Comparison of ENCODE assay signal across 18 cellular contexts in genomic region chr7:77982926-77983550, GRCh38.
DNase-seq lines count a peak whose midpoint lies in the region; ATAC-seq, FAIRE-seq and TF ChIP-seq lines count a peak whose summit lies in the region.
"Had no signal": no experiment of that assay in that cellular context is flagged by ENCODE, and none has a peak within 500 bp of the region (broad histone marks: within the 10 kb centered on the region; RNA-seq: fewer than 3 reads in every experiment).

No MANE protein-coding gene starts in this region.

- no peak for FAIRE-seq in K562 (lab: Jason Lieb, UNC)
- FAIRE-seq: GM12891, islet of Langerhans had no signal

- CTCF ChIA-PET in MCF 10A (lab: Yijun Ruan, JAX) (interaction anchor here (1.2 kb wide), 1 partner anchor 10 kb away, joined by 5 read pairs; no protein-coding TSS in a partner anchor), K562 (lab: Yijun Ruan, JAX; ENCODE audit: low intra/inter-chr PET ratio) (no interaction called here)

- POLR2A ChIA-PET in MCF 10A (lab: Yijun Ruan, JAX), result no interaction called here
- POLR2A ChIA-PET in K562 (lab: Yijun Ruan, JAX), result interaction anchor here (0.6 kb wide), 1 partner anchor 382 kb away, joined by 3 read pairs; no protein-coding TSS in a partner anchor

- no peak overlapping the region for H3K27ac Mint-ChIP-seq in MCF 10A (ENCODE audit: low read depth, unreplicated experiment)

- no peak for TF ChIP-seq EP300 in K562 (IDR thresholded peaks at IDR 0.05; ENCODE audit: low read length)

- intact Hi-C loops in MCF 10A (cut with micrococcal nuclease) (no loop called here), breast epithelium (cut with DNase I; ENCODE audit: low total_unique reads) (no loop called here), K562 (cut with micrococcal nuclease) (no loop called here), left ventricle myocardium superior (cut with micrococcal nuclease) (no loop called here)

- peak; percentile 16 for DNase-seq in MCF 10A (ENCODE audit: unreplicated experiment)
- DNase-seq in breast epithelium (ENCODE audit: low spot score in 2 of 2), result no peak
- peak in 1 of 4 experiments; percentile 20 for DNase-seq in K562 (ENCODE audit: extremely low read depth in 1 of 4, low spot score in 3 of 4)
- DNase-seq in stimulated activated CD8-positive, alpha-beta memory T cell treated with anti-CD3 and anti-CD28 coated beads, Interleukin-15, amount 100 ng/mL, for 48 hours (ENCODE audit: low read depth in 2 of 2), result peak; percentile 9 to 12
- no peak for DNase-seq in left ventricle myocardium superior
- no peak for DNase-seq in effector memory CD4-positive, alpha-beta T cell
- DNase-seq in NCI-H1436 (lab: John Stamatoyannopoulos, UW), result no peak
- DNase-seq: activated CD8-positive, alpha-beta memory T cell treated with anti-CD3 and anti-CD28 coated beads, Interleukin-2, amount 50 U/mL, for 48 hours; BE2C; H7; NCI-H1694; NCI-H748 treated with DMSO at 0.1 percent for 48 hours; SHP77; substantia nigra had no signal

- no peaks in the 10 kb centered on the region for H3K79me2 ChIP-seq in K562 (ENCODE audit: control insufficient read depth, insufficient read depth, low read length)

- H2AFZ ChIP-seq in K562 (ENCODE audit: low read depth, low read length), result no peak overlapping the region

- no peak overlapping the region for H3K9ac ChIP-seq in K562 (ENCODE audit: insufficient read depth in 1 of 2, low read depth in 2 of 2, low read length in 2 of 2)

- no peaks in the 10 kb centered on the region for H3K36me3 ChIP-seq in breast epithelium
- H3K36me3 ChIP-seq in K562 (ENCODE audit: control insufficient read depth, insufficient read depth, low read length), result no peaks in the 10 kb centered on the region
- H3K36me3 ChIP-seq in effector memory CD4-positive, alpha-beta T cell (ENCODE audit: control insufficient read depth, insufficient read depth, low read length), result no peaks in the 10 kb centered on the region
- H3K36me3 ChIP-seq: BE2C, prostate gland had no signal

- WGBS in K562 (ENCODE audit: insufficient coverage, low coverage, missing lambda C conversion rate), result 10% methylated on average over 5 of the region's 5 CpGs

- H3K4me1 ChIP-seq in breast epithelium (no peaks in the 10 kb centered on the region), K562 (replicated peaks in 1 of 2; ENCODE audit: control insufficient read depth in 2 of 2, insufficient read depth in 2 of 2, low read length in 2 of 2) (peaks cover 0 to 14% of the 10 kb centered on the region in 2 experiments; a peak in 3 of 5 replicates)
- H3K4me1 ChIP-seq in effector memory CD4-positive, alpha-beta T cell (ENCODE audit: control insufficient read depth, insufficient read depth, low read length, poor library complexity, severe bottlenecking), result peaks cover 3% of the 10 kb centered on the region
- H3K4me1 ChIP-seq: prostate gland had no signal

- no peaks in the 10 kb centered on the region for H4K20me1 ChIP-seq in K562 (replicated peaks; ENCODE audit: control insufficient read depth, insufficient read depth, low read length)

- no peaks in the 10 kb centered on the region for H3K9me1 ChIP-seq in K562 (ENCODE audit: control insufficient read depth, insufficient read depth, low read length)

- in situ Hi-C loops in K562 (cut with MboI), result no loop called here

- no peak overlapping the region for H3K4me3 ChIP-seq in breast epithelium
- H3K4me3 ChIP-seq in K562, result no peak overlapping the region
- H3K4me3 ChIP-seq in effector memory CD4-positive, alpha-beta T cell (ENCODE audit: insufficient read depth, low read depth, low read length, poor library complexity, severe bottlenecking), result no peak overlapping the region
- H3K4me3 ChIP-seq: prostate gland had no signal

- TF ChIP-seq CTCF in MCF 10A (IDR thresholded peaks at IDR 0.05; ENCODE audit: unreplicated experiment) (no peak), breast epithelium (IDR thresholded peaks at IDR 0.05) (no peak), K562 (IDR thresholded peaks at IDR 0.05 in 2 of 3, conservative IDR thresholded peaks at IDR 0.05 in 1 of 3; ENCODE audit: insufficient read depth in 2 of 3, low read depth in 1 of 3, low read length in 3 of 3) (no peak)

- H3K27me3 ChIP-seq in breast epithelium, result no peaks in the 10 kb centered on the region
- H3K27me3 ChIP-seq in K562 (ENCODE audit: control insufficient read depth in 2 of 2, insufficient read depth in 2 of 2, low read length in 2 of 2), result no peaks in the 10 kb centered on the region
- H3K27me3 ChIP-seq in effector memory CD4-positive, alpha-beta T cell (replicated peaks; ENCODE audit: control insufficient read depth, insufficient read depth, low read length, poor library complexity, severe bottlenecking), result no peaks in the 10 kb centered on the region
- H3K27me3 ChIP-seq: BE2C had no signal

- no peak overlapping the region for H3K4me3 Mint-ChIP-seq in MCF 10A (ENCODE audit: unreplicated experiment)

- BruUV-seq in MCF 10A (replicated peaks; lab: Mats Ljungman, UMichigan) (no TSS peak), K562 (replicated peaks; lab: Mats Ljungman, UMichigan) (no TSS peak)

- H3K9me3 ChIP-seq in breast epithelium (no peaks in the 10 kb centered on the region), K562 (replicated peaks; ENCODE audit: control insufficient read depth, insufficient read depth, low read depth, low read length) (0 out of 2 replicates have a peak, but pooled peaks cover 3% of the 10 kb centered on the region)
- H3K9me3 ChIP-seq in effector memory CD4-positive, alpha-beta T cell (ENCODE audit: control insufficient read depth, low read length), result no peaks in the 10 kb centered on the region
- H3K9me3 ChIP-seq: BE2C, prostate gland had no signal

- H3K27ac ChIP-seq in breast epithelium (no peak overlapping the region), K562 (ENCODE audit: extremely low read depth, low read depth, low read length) (no peak overlapping the region)
- H3K27ac ChIP-seq in effector memory CD4-positive, alpha-beta T cell (ENCODE audit: insufficient read depth, low read length, poor library complexity, severe bottlenecking), result no peak overlapping the region
- H3K27ac ChIP-seq: prostate gland had no signal

- no peaks in the 10 kb centered on the region for H3K36me3 Mint-ChIP-seq in MCF 10A (ENCODE audit: insufficient read depth, unreplicated experiment)

- TF ChIP-seq POLR2A in breast epithelium (IDR thresholded peaks at IDR 0.05) (no peak), K562 (conservative IDR thresholded peaks at IDR 0.05) (no peak)

- no peak overlapping the region for H3K4me2 ChIP-seq in K562 (ENCODE audit: insufficient read depth, low read length)

- H3K9me3 Mint-ChIP-seq in MCF 10A (ENCODE audit: unreplicated experiment), result no peaks in the 10 kb centered on the region

- no peaks in the 10 kb centered on the region for H3K4me1 Mint-ChIP-seq in MCF 10A (ENCODE audit: insufficient read depth, unreplicated experiment)

- H3K27me3 Mint-ChIP-seq in MCF 10A (ENCODE audit: insufficient read depth, unreplicated experiment), result no peaks in the 10 kb centered on the region

- ATAC-seq in HG03442 (IDR thresholded peaks at IDR 0.05; ENCODE audit: unreplicated experiment), result peak; percentile 71
- no peak for ATAC-seq in K562
- no peak for ATAC-seq in left ventricle myocardium superior

- TF ChIP-seq RAD21 in K562 (CRISPR knock-in tag; conservative IDR thresholded peaks at IDR 0.05 in 1 of 2, IDR thresholded peaks at IDR 0.05 in 1 of 2), result no peak

TF ChIP-seq in K562, 482 proteins besides CTCF, POLR2A, EP300 and RAD21 (continues in another document):
- TF ChIP-seq ZFPM2 (CRISPR knock-in tag; IDR thresholded peaks at IDR 0.05) (no peak), TAF7 (tag; IDR thresholded peaks at IDR 0.05) (0 out of 2 replicates have a peak, but pooled peaks have one; percentile 24), MCM2 (IDR thresholded peaks at IDR 0.05; ENCODE audit: low read depth) (no peak), MEF2D (tag; conservative IDR thresholded peaks at IDR 0.05; ENCODE audit: low read depth) (no peak), CREM (IDR thresholded peaks at IDR 0.05; ENCODE audit: low read depth) (0 out of 2 replicates have a peak, but pooled peaks have one; percentile 24), CHD2 (IDR thresholded peaks at IDR 0.05; ENCODE audit: low read depth, low read length) (no peak), ZNF695 (CRISPR knock-in tag; IDR thresholded peaks at IDR 0.05) (no peak), ETV5 (CRISPR knock-in tag; IDR thresholded peaks at IDR 0.05; ENCODE audit: low read depth) (no peak), ATF6 (CRISPR knock-in tag; IDR thresholded peaks at IDR 0.05) (no peak), ZNF395 (CRISPR knock-in tag; IDR thresholded peaks at IDR 0.05) (no peak), MAFG (tag; conservative IDR thresholded peaks at IDR 0.05) (peak; percentile 81), XRCC4 (IDR thresholded peaks at IDR 0.05; ENCODE audit: extremely low read depth, insufficient read depth, insufficient read length) (no peak), ZEB2 (IDR thresholded peaks at IDR 0.05) (0 out of 2 replicates have a peak, but pooled peaks have one; percentile 61), SMARCA4 (IDR thresholded peaks at IDR 0.05) (peak; percentile 50; the same call in 1 of the 2 replicates), BHLHE40 (IDR thresholded peaks at IDR 0.05; ENCODE audit: low read length) (peak; percentile 37; the same call in 1 of the 2 replicates)

Comparison
In these comparisons a context has a peak if more than half of its experiments do, and no peak if none do; other contexts are left out.
1. DNase-seq: peak in MCF 10A (single experiment) and stimulated activated CD8-positive, alpha-beta memory T cell treated with anti-CD3 and anti-CD28 coated beads, Interleukin-15, amount 100 ng/mL, for 48 hours (2 of 2); none in breast epithelium (0 of 2), left ventricle myocardium superior (single experiment), effector memory CD4-positive, alpha-beta T cell (0 of 3) and NCI-H1436 (single experiment).